ENCODE assay signal across 24 cellular contexts in the genomic region with DNA sequence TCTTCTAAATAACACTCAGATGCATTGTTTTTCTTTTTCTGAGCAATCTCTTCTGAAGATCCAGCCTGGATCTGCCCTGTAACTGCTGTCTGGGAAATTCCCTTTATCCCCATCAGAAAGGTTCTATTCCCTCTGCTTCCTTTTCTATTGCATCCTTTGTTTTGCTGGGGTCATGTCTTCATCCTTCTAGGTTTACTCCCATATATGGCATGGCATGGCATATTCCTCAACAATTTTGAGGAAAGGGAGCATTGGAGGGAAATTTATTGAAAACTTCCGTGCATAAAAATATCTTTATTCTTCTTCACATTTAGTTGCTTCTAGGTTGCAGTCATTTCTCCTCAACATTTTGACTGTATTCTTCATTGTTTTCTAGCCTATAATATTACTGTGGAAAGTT. TPM values are rescaled to one million over a fixed set of nuclear protein-coding genes. Genes with fewer than 3 reads are reported as not detected.
"Had no signal": no experiment of that assay in that cellular context is flagged by ENCODE, and none has a peak within 500 bp of the region (broad histone marks: within the 10 kb centered on the region; RNA-seq: fewer than 3 reads in every experiment).

No MANE protein-coding gene starts in this region.

- H3K9me3 ChIP-seq: MG63, Peyer's patch, SJSA1 had no signal

- H3K4me3 ChIP-seq: MG63, Peyer's patch, SJSA1, SK-N-MC had no signal

- H3K27ac ChIP-seq: Peyer's patch, SK-N-MC had no signal

- H3K27me3 ChIP-seq: MG63, Peyer's patch, SJSA1 had no signal

- H3K36me3 ChIP-seq: MG63, Peyer's patch, SJSA1 had no signal

- DNase-seq: IMR-90, Karpas-422, KG1, MG63, NCI-H1092, NCI-H1436, NCI-H187, NCI-H2029, NCI-H2081 treated with DMSO at 0.1 percent for 48 hours, NCI-H2171, NCI-H226, NCI-H446, NCI-H510A, NCI-H524 treated with DMSO at 0.1 percent for 48 hours, NCI-H69, NCI-H774, Peyer's patch, Right ventricle myocardium superior, RPMI8226, SIG-M5 had no signal

- ATAC-seq: HepG2 had no signal

- FAIRE-seq: HepG2 had no signal

RNA-seq across cellular contexts. Expression of a gene that starts 47.2 kb away (rescaled TPM):
- total RNA-seq: HepG2, HT1080, IMR-90, Right ventricle myocardium superior, SJSA1 had no signal
- polyA plus RNA-seq: HepG2, IMR-90 had no signal
